Comparison of ENCODE assay signal across 1 cellular context in the genomic region with DNA sequence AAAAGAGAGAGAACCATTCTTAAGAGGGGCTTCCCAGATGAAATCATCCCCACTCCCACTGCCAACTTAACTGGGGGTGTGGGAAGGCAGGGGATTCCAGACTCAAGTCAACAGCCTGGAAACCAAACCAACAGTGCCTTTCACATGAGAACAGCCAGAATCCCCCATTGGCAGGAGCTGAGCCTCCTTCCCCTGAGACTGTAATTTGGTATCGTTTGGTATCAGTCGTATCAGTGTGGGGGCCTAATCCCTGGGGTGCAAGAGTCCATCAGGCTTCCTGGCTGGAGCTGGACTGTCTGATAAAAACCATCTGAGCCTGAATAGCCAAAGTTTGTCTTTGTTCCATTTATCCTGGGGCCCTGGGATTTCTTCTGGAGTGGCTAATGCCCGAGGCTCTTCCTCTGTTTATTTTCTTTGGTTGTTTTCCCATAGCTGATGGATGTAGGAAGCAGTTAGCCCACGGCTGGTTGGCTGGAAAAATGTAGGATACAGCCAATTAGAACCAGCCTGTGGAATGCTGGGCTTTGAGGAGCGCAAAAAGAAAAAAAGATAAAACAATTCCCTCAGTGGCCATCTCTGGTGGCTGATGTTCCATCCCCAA.
TF ChIP-seq lines count a peak whose summit lies in the region.

No MANE protein-coding gene starts in this region.

TF ChIP-seq in endothelial cell of umbilical vein, 7 proteins besides CTCF, POLR2A, EP300 and RAD21 (continued from another document):
- peak; percentile 57 for TF ChIP-seq POLR2AphosphoS5 (IDR thresholded peaks at IDR 0.05; ENCODE audit: insufficient read depth, low read depth, low read length)
